11 cellular contexts compared by ENCODE assay signal in genomic region chr17:66431910-66432309, GRCh38.
DNase-seq lines count a peak whose midpoint lies in the region; ATAC-seq and TF ChIP-seq lines count a peak whose summit lies in the region.
"Had no signal": no experiment of that assay in that cellular context is flagged by ENCODE, and none has a peak within 500 bp of the region (broad histone marks: within the 10 kb centered on the region; RNA-seq: fewer than 3 reads in every experiment).

No MANE protein-coding gene starts in this region.

- peak overlapping the region; percentile 9 for H3K27ac Mint-ChIP-seq in T-helper 2 cell treated with Interferon-gamma antibody and Interleukin-4, amounts not matched to agents 5 μg/mL and 100 μg/mL, for 36 hours
- H3K27ac Mint-ChIP-seq in brain, result peak overlapping the region; percentile 24 to 90 (median 77)

- no peak overlapping the region for H3K4me3 Mint-ChIP-seq in T-helper 2 cell treated with Interferon-gamma antibody and Interleukin-4, amounts not matched to agents 5 μg/mL and 100 μg/mL, for 36 hours
- peak overlapping the region in 4 of 5 experiments; percentile 19 to 64 (median 42) for H3K4me3 Mint-ChIP-seq in brain
- H3K4me3 Mint-ChIP-seq: central memory CD8-positive, alpha-beta T cell had no signal

- ATAC-seq in HG03045 (IDR thresholded peaks at IDR 0.05; ENCODE audit: unreplicated experiment), result no peak

- H3K27me3 Mint-ChIP-seq in T-helper 2 cell treated with Interferon-gamma antibody and Interleukin-4, amounts not matched to agents 5 μg/mL and 100 μg/mL, for 36 hours (ENCODE audit: low read depth), result no peaks in the 10 kb centered on the region
- H3K27me3 Mint-ChIP-seq in brain, result no peaks in the 10 kb centered on the region
- H3K27me3 Mint-ChIP-seq: central memory CD8-positive, alpha-beta T cell had no signal

- peaks cover 7% of the 10 kb centered on the region for H3K36me3 Mint-ChIP-seq in T-helper 2 cell treated with Interferon-gamma antibody and Interleukin-4, amounts not matched to agents 5 μg/mL and 100 μg/mL, for 36 hours (ENCODE audit: low read depth)
- H3K36me3 Mint-ChIP-seq in brain, result no peaks in the 10 kb centered on the region

- DNase-seq in T-helper 2 cell treated with Interferon-gamma antibody and Interleukin-4, amounts not matched to agents 5 μg/mL and 100 μg/mL, for 36 hours (ENCODE audit: low spot score), result no peak
- DNase-seq in T-helper 2 cell (no peak), iris pigment epithelial cell (ENCODE audit: low read depth) (peak; percentile 88), activated T-cell treated with anti-CD3 and anti-CD28 coated beads for 4 hours (no peak), NCI-H82 (lab: John Stamatoyannopoulos, UW) (no peak), NCI-H524 (lab: John Stamatoyannopoulos, UW) (no peak)
- DNase-seq: activated CD4-positive, alpha-beta T cell treated with anti-CD3 and anti-CD28 coated beads, Interleukin-2, amount 50 U/mL, for 1 hour; NCI-H1436 treated with DMSO at 0.1 percent for 48 hours had no signal

- no peak for TF ChIP-seq CTCF in brain (conservative IDR thresholded peaks at IDR 0.05)

- peaks cover 51% of the 10 kb centered on the region for H3K4me1 Mint-ChIP-seq in T-helper 2 cell treated with Interferon-gamma antibody and Interleukin-4, amounts not matched to agents 5 μg/mL and 100 μg/mL, for 36 hours (ENCODE audit: low read depth)
- peaks cover 4% of the 10 kb centered on the region for H3K4me1 Mint-ChIP-seq in brain
- H3K4me1 Mint-ChIP-seq: central memory CD8-positive, alpha-beta T cell had no signal

- no peaks in the 10 kb centered on the region for H3K9me3 Mint-ChIP-seq in T-helper 2 cell treated with Interferon-gamma antibody and Interleukin-4, amounts not matched to agents 5 μg/mL and 100 μg/mL, for 36 hours
- peaks cover 0 to 3% (median 0%) of the 10 kb centered on the region in 5 experiments for H3K9me3 Mint-ChIP-seq in brain
- H3K9me3 Mint-ChIP-seq: central memory CD8-positive, alpha-beta T cell had no signal
